ENCODE assay signal across 12 cellular contexts in genomic region chr16:12158428-12158827, GRCh38.
DNase-seq lines count a peak whose midpoint lies in the region; ATAC-seq and TF ChIP-seq lines count a peak whose summit lies in the region.
"Had no signal": no experiment of that assay in that cellular context is flagged by ENCODE, and none has a peak within 500 bp of the region (broad histone marks: within the 10 kb centered on the region; RNA-seq: fewer than 3 reads in every experiment).

No MANE protein-coding gene starts in this region.

- intact Hi-C loops in psoas muscle (cut with DNase I) (no loop called here), left lung (cut with DNase I) (no loop called here)

- H3K36me3 Mint-ChIP-seq in activated naive CD8-positive, alpha-beta T cell treated with anti-CD3 and anti-CD28 coated beads for 36 hours, result peaks cover 11% of the 10 kb centered on the region

- ATAC-seq in psoas muscle, result peak in 3 of 4 donors; percentile 50 to 69 (median 59)
- ATAC-seq in left lung, result no peak
- ATAC-seq: mucosa of descending colon had no signal

- no peaks in the 10 kb centered on the region for H3K27me3 ChIP-seq in esophagus (ENCODE audit: control insufficient read depth in 1 of 2, insufficient read depth in 2 of 2, low read length in 2 of 2)
- no peaks in the 10 kb centered on the region for H3K27me3 ChIP-seq in psoas muscle (ENCODE audit: insufficient read depth in 3 of 3, low read length in 2 of 3)
- no peaks in the 10 kb centered on the region for H3K27me3 ChIP-seq in left lung

- TF ChIP-seq CTCF in psoas muscle (IDR thresholded peaks at IDR 0.05) (no peak), left lung (IDR thresholded peaks at IDR 0.05) (no peak)

- H3K4me1 Mint-ChIP-seq in activated naive CD8-positive, alpha-beta T cell treated with anti-CD3 and anti-CD28 coated beads for 36 hours, result no peaks in the 10 kb centered on the region

- H3K36me3 ChIP-seq in esophagus (ENCODE audit: control insufficient read depth in 2 of 2, insufficient read depth in 2 of 2, low read length in 1 of 2) (peaks cover 2% of the 10 kb centered on the region in 2 donors), psoas muscle (ENCODE audit: insufficient read depth in 1 of 2, low read depth in 1 of 2) (no peaks in the 10 kb centered on the region), left lung (peaks cover 0 to 8% of the 10 kb centered on the region in 2 donors)

- peak; percentile 93 for DNase-seq in ELR (ENCODE audit: low read depth)
- peak; percentile 71 for DNase-seq in RKO (ENCODE audit: low spot score)
- peak in 1 of 2 donors; percentile 30 for DNase-seq in psoas muscle
- no peak for DNase-seq in activated naive CD8-positive, alpha-beta T cell treated with anti-CD3 and anti-CD28 coated beads for 36 hours
- DNase-seq in left lung, result no peak
- no peak for DNase-seq in activated T-cell treated with anti-CD3 and anti-CD28 coated beads, Interleukin-2, amount 50 U/mL, for 48 hours
- no peak for DNase-seq in medulla oblongata (ENCODE audit: extremely low spot score)
- DNase-seq: effector CD8-positive, alpha-beta T cell; mucosa of descending colon; NCI-H1092; NCI-H524 had no signal

- H3K27ac ChIP-seq in esophagus (ENCODE audit: low read depth in 2 of 2, low read length in 1 of 2) (peak overlapping the region; percentile 45 to 60), psoas muscle (no peak overlapping the region), left lung (no peak overlapping the region)

- no peaks in the 10 kb centered on the region for H3K9me3 Mint-ChIP-seq in activated naive CD8-positive, alpha-beta T cell treated with anti-CD3 and anti-CD28 coated beads for 36 hours

- H3K27ac Mint-ChIP-seq in activated naive CD8-positive, alpha-beta T cell treated with anti-CD3 and anti-CD28 coated beads for 36 hours, result no peak overlapping the region

- no peaks in the 10 kb centered on the region for H3K27me3 Mint-ChIP-seq in activated naive CD8-positive, alpha-beta T cell treated with anti-CD3 and anti-CD28 coated beads for 36 hours

- H3K9me3 ChIP-seq in esophagus (ENCODE audit: control insufficient read depth in 2 of 2, insufficient read depth in 1 of 2, low read depth in 1 of 2, low read length in 1 of 2) (no peaks in the 10 kb centered on the region), psoas muscle (no peaks in the 10 kb centered on the region), left lung (no peaks in the 10 kb centered on the region)
- H3K9me3 ChIP-seq: mucosa of descending colon had no signal

- H3K4me3 Mint-ChIP-seq in activated naive CD8-positive, alpha-beta T cell treated with anti-CD3 and anti-CD28 coated beads for 36 hours, result no peak overlapping the region

- H3K4me1 ChIP-seq in esophagus (ENCODE audit: control insufficient read depth in 2 of 2, insufficient read depth in 2 of 2, low read length in 1 of 2) (peaks cover 0 to 4% of the 10 kb centered on the region in 2 donors), psoas muscle (no peaks in the 10 kb centered on the region), left lung (no peaks in the 10 kb centered on the region)

- 59 to 74% methylated on average over 10 of the region's 10 CpGs for WGBS in esophagus, 2 donors
- 48 to 50% (median 50%) methylated on average over 10 of the region's 10 CpGs for WGBS in psoas muscle, 3 donors

- no peak overlapping the region for H3K4me3 ChIP-seq in esophagus (ENCODE audit: low read depth in 1 of 2, low read length in 2 of 2)
- H3K4me3 ChIP-seq in psoas muscle, result no peak overlapping the region
- H3K4me3 ChIP-seq in left lung, result no peak overlapping the region
- H3K4me3 ChIP-seq: mucosa of descending colon had no signal

Comparison
In these comparisons a context has a peak if more than half of its experiments do, and no peak if none do; other contexts are left out.
1. DNase-seq: peak in ELR (single experiment) and RKO (single experiment); none in activated naive CD8-positive, alpha-beta T cell treated with anti-CD3 and anti-CD28 coated beads for 36 hours (single experiment), left lung (0 of 2), activated T-cell treated with anti-CD3 and anti-CD28 coated beads, Interleukin-2, amount 50 U/mL, for 48 hours (0 of 2) and medulla oblongata (single experiment).
2. H3K27ac ChIP-seq: peak in esophagus (2 of 2); none in psoas muscle (single experiment) and left lung (0 of 2).